8 cellular contexts compared by ENCODE assay signal in genomic region chr6:7590918-7591302, GRCh38. TPM values are rescaled to one million over a fixed set of nuclear protein-coding genes. Genes with fewer than 3 reads are reported as not detected.
A peak's percentile ranks its signal among the peaks of the same experiment; 100 is the strongest.
DNase-seq lines count a peak whose midpoint lies in the region; ATAC-seq, FAIRE-seq and TF ChIP-seq lines count a peak whose summit lies in the region.

No MANE protein-coding gene starts in this region.

- H3K4me1 Mint-ChIP-seq in endodermal cell (peaks cover 29% of the 10 kb centered on the region), naive B cell (peaks cover 33 to 43% (median 43%) of the 10 kb centered on the region in 3 donors)

- ATAC-seq in naive B cell (ENCODE audit: low read depth in 2 of 2) (no peak), GM21576 (IDR thresholded peaks at IDR 0.05; ENCODE audit: unreplicated experiment) (no peak)

- H3K36me3 Mint-ChIP-seq in endodermal cell (ENCODE audit: low read depth) = peaks cover 16% of the 10 kb centered on the region
- H3K36me3 Mint-ChIP-seq in naive B cell = peaks cover 4 to 7% of the 10 kb centered on the region in 2 donors

- H3K27ac Mint-ChIP-seq in endodermal cell (peak overlapping the region; percentile 10), naive B cell (peak overlapping the region in 5 of 6 donors; percentile 14 to 91 (median 84))

- H3K9ac ChIP-seq in endodermal cell (ENCODE audit: extremely low read depth, low read length, poor library complexity, severe bottlenecking) = peak overlapping the region; percentile 59

- H3K9me3 ChIP-seq in endodermal cell (ENCODE audit: control insufficient read depth, low read length) = no peaks in the 10 kb centered on the region

- TF ChIP-seq CTCF in endodermal cell (conservative IDR thresholded peaks at IDR 0.05) = no peak

- peak overlapping the region; percentile 91 for H3K4me3 ChIP-seq in endodermal cell (ENCODE audit: low read length)

- H3K4me1 ChIP-seq in endodermal cell (ENCODE audit: control insufficient read depth, insufficient read depth, low read length) = no peaks in the 10 kb centered on the region

- 38 to 57% methylated on average over 9 to 10 of the region's 10 CpGs for WGBS in endodermal cell (ENCODE audit: insufficient coverage in 1 of 2, insufficient read length in 1 of 2), 2 experiments

- peak; percentile 33 for FAIRE-seq in GM19239 (lab: Jason Lieb, UNC)

- peak overlapping the region; percentile 93 for H3K4me3 Mint-ChIP-seq in endodermal cell
- peak overlapping the region; percentile 91 to 100 (median 98) for H3K4me3 Mint-ChIP-seq in naive B cell

- H3K27me3 ChIP-seq in endodermal cell (ENCODE audit: control insufficient read depth, insufficient read depth, low read length, poor library complexity, severe bottlenecking) = no peaks in the 10 kb centered on the region

- H3K36me3 ChIP-seq in endodermal cell (ENCODE audit: control insufficient read depth, insufficient read depth, low read length) = peaks cover 35% of the 10 kb centered on the region

- no peaks in the 10 kb centered on the region for H3K27me3 Mint-ChIP-seq in endodermal cell (ENCODE audit: insufficient read depth)
- no peaks in the 10 kb centered on the region for H3K27me3 Mint-ChIP-seq in naive B cell

- H3K9me3 Mint-ChIP-seq in endodermal cell (no peaks in the 10 kb centered on the region), naive B cell (no peaks in the 10 kb centered on the region)

- DNase-seq in GM19239 (ENCODE audit: insufficient read length, low spot score) (no peak), RKO (ENCODE audit: low spot score) (peak; percentile 67), endodermal cell (peak; percentile 43), naive B cell (no peak), NCI-H2171 (lab: John Stamatoyannopoulos, UW) (no peak), HuH-7.5 (ENCODE audit: low spot score) (no peak), NCI-H2196 (lab: John Stamatoyannopoulos, UW; ENCODE audit: unreplicated experiment) (no peak)

- H3K27ac ChIP-seq in endodermal cell (ENCODE audit: low read depth, low read length) = no peak overlapping the region

RNA-seq across cellular contexts. Expression of gene SNRNP48, which starts 0.9 kb away (rescaled TPM):
- 10 to 100 TPM; 13.9 to 19.5 TPM for total RNA-seq in endodermal cell
- 20.5 TPM for polyA plus RNA-seq in endodermal cell (2013, experiment 1 of 2)
- 18.6 TPM for polyA plus RNA-seq in endodermal cell (2013, experiment 2 of 2)
- 10 to 100 TPM in 4 of 6 donors, 1 to 10 TPM in 2; 5.3 to 15.1 (median 11.0) TPM for polyA plus RNA-seq in naive B cell (ENCODE audit: low read depth in 6 of 6)

RNA-seq across cellular contexts. Expression of gene DSP, which starts 49.4 kb away (rescaled TPM):
- total RNA-seq in endodermal cell = 100 to 1,000 TPM; 123 to 152 TPM
- 41.5 TPM for polyA plus RNA-seq in endodermal cell (2013, experiment 1 of 2)
- 42.5 TPM for polyA plus RNA-seq in endodermal cell (2013, experiment 2 of 2)
- 10 to 100 TPM in 4 of 6 donors, 1 to 10 TPM in 2; 6.3 to 49.2 (median 15.8) TPM for polyA plus RNA-seq in naive B cell (ENCODE audit: low read depth in 6 of 6)

Comparison
In these comparisons a context has a peak if more than half of its experiments do, and no peak if none do; other contexts are left out.
1. DNase-seq: peak in RKO (single experiment) and endodermal cell (single experiment); none in GM19239 (single experiment), naive B cell (single experiment), NCI-H2171 (single experiment), HuH-7.5 (single experiment) and NCI-H2196 (single experiment).